Comparison of ENCODE assay signal across 21 cellular contexts in genomic region chr4:43325220-43325967, GRCh38.
DNase-seq lines count a peak whose midpoint lies in the region; ATAC-seq, FAIRE-seq and TF ChIP-seq lines count a peak whose summit lies in the region.
"Had no signal": no experiment of that assay in that cellular context is flagged by ENCODE, and none has a peak within 500 bp of the region (broad histone marks: within the 10 kb centered on the region; RNA-seq: fewer than 3 reads in every experiment).

No MANE protein-coding gene starts in this region.

- ATAC-seq in RWPE2 (ENCODE audit: low read depth): 0 out of 3 replicates have a peak, but pooled peaks have one; percentile 21
- ATAC-seq: A549, left colon, upper lobe of right lung had no signal

- peaks cover 12% of the 10 kb centered on the region for H3K4me1 ChIP-seq in RWPE2 (ENCODE audit: insufficient read depth, poor library complexity, severe bottlenecking)
- H3K4me1 ChIP-seq: A549, right atrium auricular region, SJSA1, upper lobe of right lung had no signal

- no peaks in the 10 kb centered on the region for H3K9me3 ChIP-seq in RWPE2 (ENCODE audit: severe bottlenecking)
- H3K9me3 ChIP-seq: A549, right atrium auricular region, SJSA1, upper lobe of right lung had no signal

- TF ChIP-seq CTCF in RWPE2 (IDR thresholded peaks at IDR 0.05; ENCODE audit: poor library complexity, severe bottlenecking): no peak

- DNase-seq in AG08396 (ENCODE audit: low spot score): peak; percentile 4
- peak; percentile 46 for DNase-seq in HT1080 (ENCODE audit: low read depth)
- DNase-seq in RWPE2 (ENCODE audit: low spot score): no peak
- peak; percentile 31 for DNase-seq in fibroblast of peridontal ligament (ENCODE audit: extremely low read depth)
- no peak for DNase-seq in kidney glomerular epithelial cell (lab: John Stamatoyannopoulos, UW)
- no peak for DNase-seq in GM19238 (ENCODE audit: insufficient read length, low spot score)
- no peak for DNase-seq in A172 (ENCODE audit: low spot score)
- DNase-seq in frontal cortex (ENCODE audit: low spot score in 2 of 2): no peak
- DNase-seq: activated CD4-positive, alpha-beta T cell treated with anti-CD3 and anti-CD28 coated beads for 48 hours; activated naive CD4-positive, alpha-beta T cell; anterior cingulate cortex; DMS79 treated with DMSO at 0.1 percent for 48 hours; foreskin fibroblast; left colon; NCI-H187; NCI-H446 treated with DMSO at 0.1 percent for 48 hours; nucleus accumbens; upper lobe of right lung had no signal

- H3K27me3 ChIP-seq in RWPE2 (ENCODE audit: insufficient read depth, poor library complexity, severe bottlenecking): no peaks in the 10 kb centered on the region
- H3K27me3 ChIP-seq: right atrium auricular region, SJSA1, upper lobe of right lung had no signal

- H3K36me3 ChIP-seq in RWPE2 (ENCODE audit: low read depth): no peaks in the 10 kb centered on the region
- H3K36me3 ChIP-seq: right atrium auricular region, SJSA1, upper lobe of right lung had no signal

- FAIRE-seq in frontal cortex (lab: Jason Lieb, UNC): no peak
- FAIRE-seq: A549 had no signal

- no peak overlapping the region for H3K27ac ChIP-seq in RWPE2 (ENCODE audit: poor library complexity, severe bottlenecking)
- H3K27ac ChIP-seq: A549, right atrium auricular region, SJSA1, upper lobe of right lung had no signal

- H3K4me3 ChIP-seq in RWPE2 (ENCODE audit: severe bottlenecking): no peak overlapping the region
- H3K4me3 ChIP-seq: A549, right atrium auricular region, SJSA1, upper lobe of right lung had no signal

Comparison
In these comparisons a context has a peak if more than half of its experiments do, and no peak if none do; other contexts are left out.
1. DNase-seq: peak in AG08396 (single experiment), HT1080 (single experiment) and fibroblast of peridontal ligament (single experiment); none in RWPE2 (single experiment), kidney glomerular epithelial cell (single experiment), GM19238 (single experiment), A172 (single experiment) and frontal cortex (0 of 2).